Comparison of ENCODE assay signal across 8 cellular contexts in the genomic region with DNA sequence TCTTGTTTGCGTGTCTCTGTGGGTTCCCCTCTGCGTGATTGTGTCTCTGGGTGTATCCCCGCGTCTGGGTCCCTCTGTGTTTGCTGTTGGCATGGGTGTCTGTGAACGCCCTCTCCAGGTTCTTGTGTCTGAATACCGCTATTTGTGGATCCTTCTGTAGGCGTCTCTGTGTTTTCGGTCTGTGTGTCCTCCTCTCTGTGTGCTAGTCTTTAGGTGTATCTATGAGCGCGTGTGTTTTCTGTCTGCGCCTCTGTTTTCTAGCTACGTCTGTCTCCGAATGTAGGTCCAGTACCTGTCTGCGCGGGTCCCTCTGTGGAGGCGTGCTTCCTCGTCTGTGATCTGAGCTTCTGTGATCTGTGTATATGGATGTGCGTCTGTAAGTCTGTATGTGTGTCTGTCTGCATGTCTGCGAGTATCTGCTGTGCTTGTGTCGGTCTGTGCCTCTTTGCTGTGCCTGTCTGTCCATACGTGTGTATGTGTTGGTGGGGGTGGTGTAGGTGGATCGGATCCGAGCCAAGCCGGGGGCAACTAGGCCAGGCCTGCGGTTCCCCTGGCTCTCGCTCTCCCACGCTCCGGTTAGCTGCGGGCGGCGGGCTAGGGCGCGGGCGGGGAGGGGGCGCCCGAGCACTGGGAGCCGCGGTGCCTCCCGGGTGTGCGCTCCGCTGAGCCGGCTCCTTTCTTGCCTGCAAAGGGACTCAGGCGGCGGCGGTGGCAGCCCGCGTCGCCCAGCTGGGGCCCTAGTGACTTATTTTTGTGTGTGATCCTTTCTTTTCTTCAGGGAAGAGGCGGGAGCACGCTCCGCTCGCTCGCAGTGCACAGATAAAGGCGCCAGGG.
DNase-seq lines count a peak whose midpoint lies in the region; ATAC-seq and TF ChIP-seq lines count a peak whose summit lies in the region.

No MANE protein-coding gene starts in this region.

- H3K4me1 Mint-ChIP-seq in effector memory CD8-positive, alpha-beta T cell (ENCODE audit: low read depth in 2 of 2), result peaks cover 6% of the 10 kb centered on the region in 2 donors
- H3K4me1 Mint-ChIP-seq in mesothelial cell of epicardium, result peaks cover 13% of the 10 kb centered on the region

- TF ChIP-seq CTCF in AG09319 (IDR thresholded peaks at IDR 0.05; ENCODE audit: low read depth, low read length), result peak; percentile 11
- no peak for TF ChIP-seq CTCF in mesothelial cell of epicardium (IDR thresholded peaks at IDR 0.05; ENCODE audit: unreplicated experiment)

- H3K36me3 Mint-ChIP-seq in effector memory CD8-positive, alpha-beta T cell (ENCODE audit: insufficient read depth), result no peaks in the 10 kb centered on the region
- H3K36me3 Mint-ChIP-seq in mesothelial cell of epicardium, result no peaks in the 10 kb centered on the region

- H3K4me3 Mint-ChIP-seq in effector memory CD8-positive, alpha-beta T cell, result peak overlapping the region; percentile 46 to 53
- peak overlapping the region; percentile 56 for H3K4me3 Mint-ChIP-seq in mesothelial cell of epicardium

- no peak for DNase-seq in AG09319 (ENCODE audit: extremely low read depth, low read depth)
- DNase-seq in NCI-H1105 treated with DMSO at 0.1 percent for 48 hours (lab: John Stamatoyannopoulos, UW), result peak; percentile 74
- DNase-seq in effector memory CD8-positive, alpha-beta T cell, result no peak
- DNase-seq in mesothelial cell of epicardium (ENCODE audit: low spot score in 2 of 2, unreplicated experiment in 2 of 2), result peak in 1 of 2 experiments; percentile 47
- DNase-seq in effector CD8-positive, alpha-beta T cell (lab: John Stamatoyannopoulos, UW), result no peak
- DNase-seq in UCSD-AML1 (lab: John Stamatoyannopoulos, UW; ENCODE audit: unreplicated experiment), result no peak

- ATAC-seq in GM18907 (IDR thresholded peaks at IDR 0.05; ENCODE audit: unreplicated experiment) (peak; percentile 41), HG03175 (IDR thresholded peaks at IDR 0.05; ENCODE audit: unreplicated experiment) (no peak)
- no peak for ATAC-seq in effector memory CD8-positive, alpha-beta T cell (replicated peaks)

- H3K9me3 Mint-ChIP-seq in effector memory CD8-positive, alpha-beta T cell, result no peaks in the 10 kb centered on the region
- H3K9me3 Mint-ChIP-seq in mesothelial cell of epicardium, result no peaks in the 10 kb centered on the region

- peaks cover 79 to 85% of the 10 kb centered on the region in 2 donors for H3K27me3 Mint-ChIP-seq in effector memory CD8-positive, alpha-beta T cell
- H3K27me3 Mint-ChIP-seq in mesothelial cell of epicardium (ENCODE audit: low read depth), result peaks cover 100% of the 10 kb centered on the region

- no peak overlapping the region for H3K27ac Mint-ChIP-seq in effector memory CD8-positive, alpha-beta T cell
- H3K27ac Mint-ChIP-seq in mesothelial cell of epicardium, result no peak overlapping the region
